In the genomic region with DNA sequence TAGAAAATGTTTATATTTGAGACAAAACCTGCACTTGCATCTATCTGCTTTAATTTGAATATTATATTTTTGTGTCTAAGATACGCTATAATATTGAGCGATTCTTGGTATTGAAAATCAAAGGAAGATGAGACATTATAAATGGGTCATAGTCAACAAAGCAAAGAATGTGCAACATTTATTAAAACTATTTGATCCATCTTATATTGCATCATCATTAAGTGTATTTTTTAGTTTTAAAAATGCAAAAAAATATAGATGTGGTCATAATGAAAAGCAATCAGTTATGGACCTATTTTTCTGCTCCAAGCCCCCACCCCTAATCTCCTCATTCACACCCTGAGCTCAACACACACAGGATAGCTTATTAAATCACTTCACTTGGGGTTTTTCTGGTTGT, we compare ENCODE assay signal across 8 cellular contexts.
"Had no signal": no experiment of that assay in that cellular context is flagged by ENCODE, and none has a peak within 500 bp of the region (broad histone marks: within the 10 kb centered on the region; RNA-seq: fewer than 3 reads in every experiment).

No MANE protein-coding gene starts in this region.

- FAIRE-seq: G401.6, GM12878, GM12891, GM12892, GM18507, GM19239 had no signal

- DNase-seq: GDM1, GF-D8 had no signal

- H3K4me3 ChIP-seq: GM12878 had no signal

- ATAC-seq: GM12878 had no signal
